ENCODE assay signal across 23 cellular contexts in the genomic region with DNA sequence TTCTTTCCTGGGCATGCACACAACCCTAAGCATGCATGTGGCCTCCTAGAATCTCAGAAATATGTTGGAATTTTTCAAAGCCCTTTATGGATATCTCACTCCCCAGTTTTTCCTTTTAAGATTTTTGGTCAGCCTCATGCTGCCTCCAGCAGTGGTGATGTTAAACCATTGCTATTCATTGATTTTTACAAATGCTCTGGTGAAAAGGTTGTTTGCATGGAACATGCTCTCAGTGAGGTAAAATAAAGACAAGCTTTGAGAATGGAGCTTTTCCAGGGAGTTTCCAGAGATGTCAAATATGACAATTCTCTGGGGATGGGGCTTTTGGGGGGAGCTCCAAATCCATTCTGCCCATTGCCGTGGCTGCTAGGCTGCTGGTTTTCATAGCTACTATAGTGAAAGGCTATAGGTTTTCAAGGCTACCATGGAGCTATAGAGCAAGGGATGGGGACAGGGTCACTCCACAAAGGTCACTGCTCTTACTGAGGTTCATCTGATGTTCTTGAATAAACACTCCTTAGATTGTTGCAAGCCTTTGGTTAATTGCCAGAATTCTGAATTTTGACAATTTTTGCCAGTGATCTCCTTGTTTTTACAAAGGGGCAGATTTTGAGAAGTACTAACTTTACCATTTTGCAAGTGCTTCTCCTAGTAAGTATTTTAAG.
DNase-seq lines count a peak whose midpoint lies in the region; ATAC-seq, FAIRE-seq and TF ChIP-seq lines count a peak whose summit lies in the region.
"Had no signal": no experiment of that assay in that cellular context is flagged by ENCODE, and none has a peak within 500 bp of the region (broad histone marks: within the 10 kb centered on the region; RNA-seq: fewer than 3 reads in every experiment).

No MANE protein-coding gene starts in this region.

- H2BK5ac ChIP-seq in H1 (ENCODE audit: low read depth, low read length), result no peak overlapping the region

- H3K27ac ChIP-seq in GM23338 (ENCODE audit: low read depth), result no peak overlapping the region
- no peak overlapping the region for H3K27ac ChIP-seq in HEK293 (ENCODE audit: extremely low read depth, low read depth, low read length)
- H3K27ac ChIP-seq in H1 (ENCODE audit: low read depth, low read length), result no peak overlapping the region
- H3K27ac ChIP-seq in ovary, result no peak overlapping the region
- H3K27ac ChIP-seq: BLaER1 treated with 17β-estradiol and CSF1 and Interleukin-3, amounts not matched to agents 10 nM and 100 nM; C4-2B had no signal

- WGBS in H1 (ENCODE audit: extremely low coverage in 1 of 2, insufficient coverage in 1 of 2, insufficient read length in 1 of 2, insufficient replicate concordance in 2 of 2, low coverage in 1 of 2, low lambda C conversion rate in 2 of 2, missing lambda C conversion rate in 1 of 2), 2 experiments, result 100% methylated on average over 1 of the region's 1 CpG; no CpG with 5 or more reads in 1 of the 2 experiments
- WGBS in ovary, 3 donors, result 83 to 91% (median 90%) methylated on average over 1 of the region's 1 CpG

- POLR2A ChIA-PET in HEK293 (lab: Yijun Ruan, JAX) (no interaction called here), H1 (lab: Charles Lee; ENCODE audit: partially characterized antibody) (no interaction called here)

- H3K9me3 ChIP-seq in HEK293 (ENCODE audit: control insufficient read depth, insufficient read depth, low read depth, low read length) (no peaks in the 10 kb centered on the region), H1 (ENCODE audit: insufficient read depth in 2 of 2, low read depth in 1 of 2, low read length in 1 of 2) (no peaks in the 10 kb centered on the region), ovary (no peaks in the 10 kb centered on the region)
- H3K9me3 ChIP-seq: Caco-2 had no signal

- no peak for ATAC-seq in GM23338
- ATAC-seq: CD8-positive, alpha-beta T cell had no signal

- CTCF ChIA-PET in HEK293 (lab: Yijun Ruan, JAX) (interaction anchor here (1.2 kb wide), 1 partner anchor 11 kb away, joined by 3 read pairs; no protein-coding TSS in a partner anchor), H1 (lab: Charles Lee; ENCODE audit: partially characterized antibody) (no interaction called here)

- DNase-seq in GM23338 (ENCODE audit: low spot score) (no peak), H1 (ENCODE audit: low read depth in 1 of 2, low spot score in 2 of 2) (no peak), GM13977 (ENCODE audit: low spot score) (no peak), AG20443 (ENCODE audit: low spot score) (no peak), ovary (no peak)
- DNase-seq: 8988T; ACHN; AML-193; Caco-2; Calu3; CD4-positive, alpha-beta T cell; CD8-positive, alpha-beta T cell; DMS79 treated with DMSO at 0.1 percent for 48 hours; GF-D8 had no signal

- no peak overlapping the region for H3K4me3 Mint-ChIP-seq in GM23338
- H3K4me3 Mint-ChIP-seq: B cell; CD4-positive, alpha-beta T cell; CD8-positive, alpha-beta T cell had no signal

- H2AFZ ChIP-seq in GM23338 (0 out of 2 replicates have a peak overlapping the region, but pooled peaks have one; percentile 15), H1 (ENCODE audit: low read length) (no peak overlapping the region)

- no peaks in the 10 kb centered on the region for H3K9me2 ChIP-seq in GM23338 (ENCODE audit: insufficient read depth)

- no peaks in the 10 kb centered on the region for H3K4me1 ChIP-seq in GM23338 (ENCODE audit: insufficient read depth)
- H3K4me1 ChIP-seq in HEK293 (ENCODE audit: control insufficient read depth, insufficient read depth, low read length), result peaks cover 2% of the 10 kb centered on the region; the same call in 1 of the 2 replicates
- no peaks in the 10 kb centered on the region for H3K4me1 ChIP-seq in H1 (replicated peaks in 1 of 4; ENCODE audit: control insufficient read depth in 3 of 4, insufficient read depth in 4 of 4, low read length in 3 of 4)
- H3K4me1 ChIP-seq in ovary (ENCODE audit: insufficient read depth), result peaks cover 4% of the 10 kb centered on the region
- H3K4me1 ChIP-seq: Caco-2 had no signal

- FAIRE-seq in H1 (lab: Jason Lieb, UNC), result no peak
- FAIRE-seq: A204.1, D721Med, G401.6, GM12891, GM18507 had no signal

- no peaks in the 10 kb centered on the region for H3K36me3 Mint-ChIP-seq in GM23338 (ENCODE audit: low read depth)

- no peak overlapping the region for H3K23ac ChIP-seq in H1 (ENCODE audit: insufficient read length)

- no peak overlapping the region for H2BK120ac ChIP-seq in H1 (replicated peaks; ENCODE audit: low read depth, low read length)

- TF ChIP-seq CTCF in GM23338 (conservative IDR thresholded peaks at IDR 0.05; ENCODE audit: low read depth in 2 of 2) (no peak), HEK293 (tag by site-specific recombination; IDR thresholded peaks at IDR 0.05) (no peak), H1 (IDR thresholded peaks at IDR 0.05; ENCODE audit: control extremely low read depth in 1 of 3, insufficient read depth in 1 of 3, low read depth in 1 of 3, low read length in 3 of 3) (no peak), GM13977 (IDR thresholded peaks at IDR 0.05; ENCODE audit: extremely low read depth, insufficient read depth, missing control alignments) (no peak), ovary (IDR thresholded peaks at IDR 0.05) (no peak)

- H3F3A ChIP-seq in GM23338 (replicated peaks; ENCODE audit: low read depth), result no peaks in the 10 kb centered on the region

- H3K23me2 ChIP-seq in H1 (ENCODE audit: low read depth, low read length), result no peaks in the 10 kb centered on the region

- no peak for TF ChIP-seq RAD21 in H1 (IDR thresholded peaks at IDR 0.05 in 1 of 2, conservative IDR thresholded peaks at IDR 0.05 in 1 of 2; ENCODE audit: low read depth in 2 of 2, low read length in 2 of 2)

- TF ChIP-seq EP300 in H1 (IDR thresholded peaks at IDR 0.05; ENCODE audit: borderline replicate concordance in 1 of 2, low read depth in 2 of 2, low read length in 2 of 2) (no peak), ovary (IDR thresholded peaks at IDR 0.05) (no peak)

- no peaks in the 10 kb centered on the region for H3K36me3 ChIP-seq in GM23338 (ENCODE audit: insufficient read depth)
- no peaks in the 10 kb centered on the region for H3K36me3 ChIP-seq in HEK293 (ENCODE audit: control insufficient read depth in 2 of 2, insufficient read depth in 1 of 2, low read length in 2 of 2)
- no peaks in the 10 kb centered on the region for H3K36me3 ChIP-seq in H1 (ENCODE audit: control insufficient read depth in 2 of 4, insufficient read depth in 4 of 4, low read length in 3 of 4)
- H3K36me3 ChIP-seq in ovary, result no peaks in the 10 kb centered on the region
- H3K36me3 ChIP-seq: BLaER1 treated with 17β-estradiol and CSF1 and Interleukin-3, amounts not matched to agents 10 nM and 100 nM had no signal

- H3K79me2 ChIP-seq in GM23338 (replicated peaks; ENCODE audit: insufficient read depth) (no peaks in the 10 kb centered on the region), H1 (ENCODE audit: control insufficient read depth in 1 of 2, insufficient read depth in 2 of 2, low read length in 2 of 2) (no peaks in the 10 kb centered on the region)

- no peak overlapping the region for H2AK5ac ChIP-seq in H1 (ENCODE audit: low read depth, low read length)

- H2BK20ac ChIP-seq in H1 (ENCODE audit: low read length), result peak overlapping the region; percentile 6; the same call in 1 of the 2 replicates

- intact Hi-C loops in ovary (cut with DNase I), result no loop called here

- H4K20me1 ChIP-seq in GM23338 (replicated peaks; ENCODE audit: insufficient read depth) (no peaks in the 10 kb centered on the region), H1 (replicated peaks in 1 of 2; ENCODE audit: control insufficient read depth in 1 of 2, insufficient read depth in 2 of 2, low read length in 2 of 2) (no peaks in the 10 kb centered on the region)
- H4K20me1 ChIP-seq: BLaER1 treated with 17β-estradiol and CSF1 and Interleukin-3, amounts not matched to agents 10 nM and 100 nM had no signal

- H3K9ac ChIP-seq in H1 (replicated peaks in 1 of 4; ENCODE audit: extremely low read depth in 1 of 4, low read depth in 3 of 4, low read length in 3 of 4), result no peak overlapping the region
- H3K9ac ChIP-seq: BLaER1 treated with 17β-estradiol and CSF1 and Interleukin-3, amounts not matched to agents 10 nM and 100 nM had no signal

- no peak overlapping the region for H2BK15ac ChIP-seq in H1 (ENCODE audit: low read length)

- H3K27me3 ChIP-seq in GM23338 (ENCODE audit: insufficient read depth) (no peaks in the 10 kb centered on the region), H1 (replicated peaks in 1 of 4; ENCODE audit: control insufficient read depth in 3 of 4, extremely low read depth in 1 of 4, insufficient read depth in 3 of 4, low read length in 3 of 4) (no peaks in the 10 kb centered on the region; a peak in 1 of 7 replicates), ovary (no peaks in the 10 kb centered on the region)
- H3K27me3 ChIP-seq: BLaER1 treated with 17β-estradiol and CSF1 and Interleukin-3, amounts not matched to agents 10 nM and 100 nM had no signal

- no peaks in the 10 kb centered on the region; the same call in 2 of the 3 replicates for H3K4me1 Mint-ChIP-seq in GM23338

- no peak overlapping the region for H4K5ac ChIP-seq in H1 (ENCODE audit: insufficient read length, low read depth, low read length)

- H3K14ac ChIP-seq in H1 (ENCODE audit: insufficient read length), result no peak overlapping the region

- in situ Hi-C loops in GM13977 (cut with MboI; ENCODE audit: low pct_unique_long_range_greater_than_20kb, low sequenced_read_pairs, unreplicated experiment), result no loop called here

- no peak overlapping the region for H4K8ac ChIP-seq in H1 (ENCODE audit: extremely low read depth, insufficient read depth, low read length)

- H3K18ac ChIP-seq in H1 (ENCODE audit: extremely low read depth, low read length), result no peak overlapping the region

- H3K4me3 ChIP-seq in GM23338, result no peak overlapping the region
- no peak overlapping the region for H3K4me3 ChIP-seq in HEK293 (ENCODE audit: low read depth, low read length)
- no peak overlapping the region for H3K4me3 ChIP-seq in H1 (ENCODE audit: extremely low read depth in 1 of 4, insufficient read depth in 2 of 4, low read depth in 3 of 4, low read length in 4 of 4)
- H3K4me3 ChIP-seq in ovary, result no peak overlapping the region
- H3K4me3 ChIP-seq: BLaER1 treated with 17β-estradiol and CSF1 and Interleukin-3, amounts not matched to agents 10 nM and 100 nM had no signal

- no peak overlapping the region for H4K91ac ChIP-seq in H1 (replicated peaks; ENCODE audit: insufficient read length, low read length)

- peaks cover 6% of the 10 kb centered on the region; the same call in 2 of the 3 replicates for H3K9me3 Mint-ChIP-seq in GM23338

- H3K27me3 Mint-ChIP-seq in GM23338 (ENCODE audit: insufficient read depth, low read depth, poor library complexity), result no peaks in the 10 kb centered on the region
- H3K27me3 Mint-ChIP-seq: B cell; CD4-positive, alpha-beta T cell had no signal

- TF ChIP-seq POLR2A in H1 (IDR thresholded peaks at IDR 0.05; ENCODE audit: control extremely low read depth in 1 of 2, low read depth in 2 of 2, low read length in 2 of 2) (no peak), ovary (IDR thresholded peaks at IDR 0.05) (no peak)

- H3K4me2 ChIP-seq in GM23338, result no peak overlapping the region
- no peak overlapping the region for H3K4me2 ChIP-seq in H1 (ENCODE audit: insufficient read depth in 1 of 2, low read depth in 2 of 2, low read length in 2 of 2)
- H3K4me2 ChIP-seq: BLaER1 treated with 17β-estradiol and CSF1 and Interleukin-3, amounts not matched to agents 10 nM and 100 nM had no signal

- H2BK12ac ChIP-seq in H1 (ENCODE audit: low read depth, low read length), result no peak overlapping the region

- H3K4ac ChIP-seq in H1 (replicated peaks; ENCODE audit: insufficient read length, low read depth, low read length), result no peak overlapping the region

- no peaks in the 10 kb centered on the region for H3K79me1 ChIP-seq in H1 (ENCODE audit: low read depth, low read length)

- H3K27ac Mint-ChIP-seq in GM23338, result no peak overlapping the region
- H3K27ac Mint-ChIP-seq: B cell; CD4-positive, alpha-beta T cell; CD8-positive, alpha-beta T cell had no signal

- H3K56ac ChIP-seq in H1 (replicated peaks; ENCODE audit: insufficient read length, low read depth, low read length), result no peak overlapping the region
